ENCODE assay signal across 1 cellular context in the genomic region with DNA sequence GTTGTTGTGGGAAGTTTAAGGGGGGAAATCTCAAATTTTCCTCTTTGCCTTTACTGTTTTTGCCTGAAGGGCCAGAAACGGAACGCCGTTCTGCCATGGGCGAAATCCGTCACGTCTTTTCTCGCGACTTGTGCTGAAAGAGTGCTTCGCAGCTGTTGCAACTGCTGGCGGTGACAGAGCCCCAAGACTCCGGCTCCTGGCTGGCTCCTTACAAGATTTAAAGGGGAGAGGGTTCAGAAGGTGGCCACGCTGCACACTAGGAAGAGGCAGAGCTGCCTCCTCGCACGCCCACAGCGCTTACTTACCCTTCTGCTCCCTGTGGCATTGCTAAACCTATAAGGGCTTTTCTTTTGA.
TF ChIP-seq lines count a peak whose summit lies in the region.

No MANE protein-coding gene starts in this region.

TF ChIP-seq in SK-N-SH, 30 proteins besides CTCF, POLR2A, EP300 and RAD21 (continued from another document):
- TF ChIP-seq, protein P1, sequence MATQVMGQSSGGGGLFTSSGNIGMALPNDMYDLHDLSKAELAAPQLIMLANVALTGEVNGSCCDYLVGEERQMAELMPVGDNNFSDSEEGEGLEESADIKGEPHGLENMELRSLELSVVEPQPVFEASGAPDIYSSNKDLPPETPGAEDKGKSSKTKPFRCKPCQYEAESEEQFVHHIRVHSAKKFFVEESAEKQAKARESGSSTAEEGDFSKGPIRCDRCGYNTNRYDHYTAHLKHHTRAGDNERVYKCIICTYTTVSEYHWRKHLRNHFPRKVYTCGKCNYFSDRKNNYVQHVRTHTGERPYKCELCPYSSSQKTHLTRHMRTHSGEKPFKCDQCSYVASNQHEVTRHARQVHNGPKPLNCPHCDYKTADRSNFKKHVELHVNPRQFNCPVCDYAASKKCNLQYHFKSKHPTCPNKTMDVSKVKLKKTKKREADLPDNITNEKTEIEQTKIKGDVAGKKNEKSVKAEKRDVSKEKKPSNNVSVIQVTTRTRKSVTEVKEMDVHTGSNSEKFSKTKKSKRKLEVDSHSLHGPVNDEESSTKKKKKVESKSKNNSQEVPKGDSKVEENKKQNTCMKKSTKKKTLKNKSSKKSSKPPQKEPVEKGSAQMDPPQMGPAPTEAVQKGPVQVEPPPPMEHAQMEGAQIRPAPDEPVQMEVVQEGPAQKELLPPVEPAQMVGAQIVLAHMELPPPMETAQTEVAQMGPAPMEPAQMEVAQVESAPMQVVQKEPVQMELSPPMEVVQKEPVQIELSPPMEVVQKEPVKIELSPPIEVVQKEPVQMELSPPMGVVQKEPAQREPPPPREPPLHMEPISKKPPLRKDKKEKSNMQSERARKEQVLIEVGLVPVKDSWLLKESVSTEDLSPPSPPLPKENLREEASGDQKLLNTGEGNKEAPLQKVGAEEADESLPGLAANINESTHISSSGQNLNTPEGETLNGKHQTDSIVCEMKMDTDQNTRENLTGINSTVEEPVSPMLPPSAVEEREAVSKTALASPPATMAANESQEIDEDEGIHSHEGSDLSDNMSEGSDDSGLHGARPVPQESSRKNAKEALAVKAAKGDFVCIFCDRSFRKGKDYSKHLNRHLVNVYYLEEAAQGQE (IDR thresholded peaks at IDR 0.05; ENCODE audit: low read depth, low read length): no peak
- no peak for TF ChIP-seq FOXM1 (IDR thresholded peaks at IDR 0.05; ENCODE audit: low read depth)
- TF ChIP-seq, protein P2, sequence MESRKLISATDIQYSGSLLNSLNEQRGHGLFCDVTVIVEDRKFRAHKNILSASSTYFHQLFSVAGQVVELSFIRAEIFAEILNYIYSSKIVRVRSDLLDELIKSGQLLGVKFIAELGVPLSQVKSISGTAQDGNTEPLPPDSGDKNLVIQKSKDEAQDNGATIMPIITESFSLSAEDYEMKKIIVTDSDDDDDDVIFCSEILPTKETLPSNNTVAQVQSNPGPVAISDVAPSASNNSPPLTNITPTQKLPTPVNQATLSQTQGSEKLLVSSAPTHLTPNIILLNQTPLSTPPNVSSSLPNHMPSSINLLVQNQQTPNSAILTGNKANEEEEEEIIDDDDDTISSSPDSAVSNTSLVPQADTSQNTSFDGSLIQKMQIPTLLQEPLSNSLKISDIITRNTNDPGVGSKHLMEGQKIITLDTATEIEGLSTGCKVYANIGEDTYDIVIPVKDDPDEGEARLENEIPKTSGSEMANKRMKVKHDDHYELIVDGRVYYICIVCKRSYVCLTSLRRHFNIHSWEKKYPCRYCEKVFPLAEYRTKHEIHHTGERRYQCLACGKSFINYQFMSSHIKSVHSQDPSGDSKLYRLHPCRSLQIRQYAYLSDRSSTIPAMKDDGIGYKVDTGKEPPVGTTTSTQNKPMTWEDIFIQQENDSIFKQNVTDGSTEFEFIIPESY (IDR thresholded peaks at IDR 0.05; ENCODE audit: borderline replicate concordance, low read depth): no peak
- TF ChIP-seq, protein P3, sequence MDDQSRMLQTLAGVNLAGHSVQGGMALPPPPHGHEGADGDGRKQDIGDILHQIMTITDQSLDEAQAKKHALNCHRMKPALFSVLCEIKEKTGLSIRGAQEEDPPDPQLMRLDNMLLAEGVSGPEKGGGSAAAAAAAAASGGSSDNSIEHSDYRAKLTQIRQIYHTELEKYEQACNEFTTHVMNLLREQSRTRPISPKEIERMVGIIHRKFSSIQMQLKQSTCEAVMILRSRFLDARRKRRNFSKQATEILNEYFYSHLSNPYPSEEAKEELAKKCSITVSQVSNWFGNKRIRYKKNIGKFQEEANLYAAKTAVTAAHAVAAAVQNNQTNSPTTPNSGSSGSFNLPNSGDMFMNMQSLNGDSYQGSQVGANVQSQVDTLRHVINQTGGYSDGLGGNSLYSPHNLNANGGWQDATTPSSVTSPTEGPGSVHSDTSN (IDR thresholded peaks at IDR 0.05): no peak
- no peak for TF ChIP-seq NFIC (IDR thresholded peaks at IDR 0.05; ENCODE audit: borderline replicate concordance)
- no peak for TF ChIP-seq SIN3A (IDR thresholded peaks at IDR 0.05; ENCODE audit: borderline replicate concordance, low read depth, low read length)
- no peak for TF ChIP-seq FOXJ3 (CRISPR knock-in tag; IDR thresholded peaks at IDR 0.05)
- no peak for TF ChIP-seq GABPA (IDR thresholded peaks at IDR 0.05; ENCODE audit: low read depth)
- TF ChIP-seq RCOR1 (IDR thresholded peaks at IDR 0.05; ENCODE audit: low read length): no peak
